In the genomic region with DNA sequence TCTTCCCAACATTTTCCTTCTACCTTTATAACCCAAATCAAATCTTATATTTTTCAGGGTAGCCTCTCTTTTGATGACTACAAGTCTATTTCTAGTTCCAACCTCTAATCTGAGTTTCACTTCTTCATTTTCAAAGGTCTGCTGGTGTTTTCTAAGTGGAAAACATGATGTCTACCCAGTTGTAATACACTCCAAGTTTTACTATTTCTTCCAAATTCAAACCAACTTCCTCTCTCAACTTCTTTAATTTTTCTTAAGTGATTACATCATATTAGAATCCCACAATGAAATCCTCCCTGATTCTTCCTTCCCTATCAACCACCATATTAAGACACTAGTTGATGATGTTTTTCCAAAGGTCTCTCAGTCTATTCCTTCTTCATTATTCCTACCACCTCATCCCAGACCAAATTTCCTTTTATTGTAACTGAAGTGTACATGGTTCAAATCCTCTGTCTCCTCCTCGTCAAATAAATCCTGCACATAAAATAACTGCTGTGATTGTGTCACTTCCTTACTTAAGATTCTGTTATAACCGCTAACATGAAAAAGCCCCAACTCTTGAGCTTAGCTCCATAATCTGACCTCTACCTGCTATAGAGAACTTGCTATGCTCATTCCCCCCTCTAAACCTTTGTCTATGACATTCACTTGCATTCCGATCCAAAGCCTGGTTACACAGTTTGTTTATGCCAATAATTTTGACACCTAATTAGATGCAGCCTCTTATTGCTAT, we compare ENCODE assay signal across 2 cellular contexts.
TF ChIP-seq lines count a peak whose summit lies in the region.

No MANE protein-coding gene starts in this region.

TF ChIP-seq in GM12891, 5 proteins besides CTCF, POLR2A, EP300 and RAD21:
- TF ChIP-seq SPI1 (IDR thresholded peaks at IDR 0.05; ENCODE audit: low read depth, low read length) (peak; percentile 95), PAX5 (IDR thresholded peaks at IDR 0.05; ENCODE audit: insufficient read depth, low read length, severe bottlenecking) (no peak)

TF ChIP-seq in GM12878, 131 proteins besides CTCF, POLR2A, EP300 and RAD21:
- TF ChIP-seq RB1 (IDR thresholded peaks at IDR 0.05; ENCODE audit: borderline replicate concordance) (no peak), ZBED1 (IDR thresholded peaks at IDR 0.05; ENCODE audit: borderline replicate concordance) (0 out of 2 replicates have a peak, but pooled peaks have one; percentile 58), SMAD5 (IDR thresholded peaks at IDR 0.05; ENCODE audit: low read depth) (no peak), SPI1 (IDR thresholded peaks at IDR 0.05; ENCODE audit: borderline replicate concordance, insufficient read depth, low read depth, low read length) (peak; percentile 89), JUNB (IDR thresholded peaks at IDR 0.05) (peak; percentile 73), TCF7 (IDR thresholded peaks at IDR 0.05; ENCODE audit: borderline replicate concordance) (peak; percentile 73), MEF2B (IDR thresholded peaks at IDR 0.05; ENCODE audit: partially characterized antibody, poor library complexity, severe bottlenecking) (peak; percentile 41), PAX5 (IDR thresholded peaks at IDR 0.05; ENCODE audit: borderline replicate concordance, low read depth, low read length) (no peak), SIN3A (IDR thresholded peaks at IDR 0.05; ENCODE audit: low read depth, low read length) (no peak), FOXM1 (IDR thresholded peaks at IDR 0.05; ENCODE audit: low read depth, low read length) (peak; percentile 26; the same call in 1 of the 2 replicates), IRF4 (IDR thresholded peaks at IDR 0.05; ENCODE audit: low read depth, low read length) (0 out of 2 replicates have a peak, but pooled peaks have one; percentile 7), KLF5 (IDR thresholded peaks at IDR 0.05; ENCODE audit: partially characterized antibody) (no peak), CREM (IDR thresholded peaks at IDR 0.05; ENCODE audit: low read depth) (peak; percentile 57), NFIC (IDR thresholded peaks at IDR 0.05; ENCODE audit: low read depth, low read length) (peak; percentile 92), MEF2A (IDR thresholded peaks at IDR 0.05; ENCODE audit: insufficient read depth, low read depth, low read length) (peak; percentile 88), RELA (IDR thresholded peaks at IDR 0.05; ENCODE audit: borderline replicate concordance, partially characterized antibody) (no peak), ETV6 (conservative IDR thresholded peaks at IDR 0.05 in 1 of 2, IDR thresholded peaks at IDR 0.05 in 1 of 2; ENCODE audit: borderline replicate concordance in 1 of 2, low read depth in 1 of 2) (peak in 1 of 2 experiments; percentile 60; a peak in 1 of 4 replicates), MXI1 (IDR thresholded peaks at IDR 0.05; ENCODE audit: low read depth, low read length) (no peak), IKZF2 (IDR thresholded peaks at IDR 0.05) (peak in 1 of 2 experiments; percentile 46; a peak in 1 of 4 replicates), RUNX3 (IDR thresholded peaks at IDR 0.05; ENCODE audit: low read length) (peak; percentile 57; the same call in 1 of the 2 replicates), ATF7 (IDR thresholded peaks at IDR 0.05; ENCODE audit: low read depth) (peak; percentile 79), IKZF1 (conservative IDR thresholded peaks at IDR 0.05) (0 out of 2 replicates have a peak, but pooled peaks have one; percentile 16), EGR1 (IDR thresholded peaks at IDR 0.05; ENCODE audit: borderline replicate concordance in 1 of 2, low read depth in 2 of 2, low read length in 2 of 2) (no peak)
- TF ChIP-seq, protein P1, sequence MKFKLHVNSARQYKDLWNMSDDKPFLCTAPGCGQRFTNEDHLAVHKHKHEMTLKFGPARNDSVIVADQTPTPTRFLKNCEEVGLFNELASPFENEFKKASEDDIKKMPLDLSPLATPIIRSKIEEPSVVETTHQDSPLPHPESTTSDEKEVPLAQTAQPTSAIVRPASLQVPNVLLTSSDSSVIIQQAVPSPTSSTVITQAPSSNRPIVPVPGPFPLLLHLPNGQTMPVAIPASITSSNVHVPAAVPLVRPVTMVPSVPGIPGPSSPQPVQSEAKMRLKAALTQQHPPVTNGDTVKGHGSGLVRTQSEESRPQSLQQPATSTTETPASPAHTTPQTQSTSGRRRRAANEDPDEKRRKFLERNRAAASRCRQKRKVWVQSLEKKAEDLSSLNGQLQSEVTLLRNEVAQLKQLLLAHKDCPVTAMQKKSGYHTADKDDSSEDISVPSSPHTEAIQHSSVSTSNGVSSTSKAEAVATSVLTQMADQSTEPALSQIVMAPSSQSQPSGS (IDR thresholded peaks at IDR 0.05; ENCODE audit: low read length), result peak; percentile 75
- TF ChIP-seq, protein P2, sequence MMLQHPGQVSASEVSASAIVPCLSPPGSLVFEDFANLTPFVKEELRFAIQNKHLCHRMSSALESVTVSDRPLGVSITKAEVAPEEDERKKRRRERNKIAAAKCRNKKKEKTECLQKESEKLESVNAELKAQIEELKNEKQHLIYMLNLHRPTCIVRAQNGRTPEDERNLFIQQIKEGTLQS (IDR thresholded peaks at IDR 0.05; ENCODE audit: borderline replicate concordance, extremely low read depth, low read depth, low read length), result no peak
- TF ChIP-seq, protein P3, sequence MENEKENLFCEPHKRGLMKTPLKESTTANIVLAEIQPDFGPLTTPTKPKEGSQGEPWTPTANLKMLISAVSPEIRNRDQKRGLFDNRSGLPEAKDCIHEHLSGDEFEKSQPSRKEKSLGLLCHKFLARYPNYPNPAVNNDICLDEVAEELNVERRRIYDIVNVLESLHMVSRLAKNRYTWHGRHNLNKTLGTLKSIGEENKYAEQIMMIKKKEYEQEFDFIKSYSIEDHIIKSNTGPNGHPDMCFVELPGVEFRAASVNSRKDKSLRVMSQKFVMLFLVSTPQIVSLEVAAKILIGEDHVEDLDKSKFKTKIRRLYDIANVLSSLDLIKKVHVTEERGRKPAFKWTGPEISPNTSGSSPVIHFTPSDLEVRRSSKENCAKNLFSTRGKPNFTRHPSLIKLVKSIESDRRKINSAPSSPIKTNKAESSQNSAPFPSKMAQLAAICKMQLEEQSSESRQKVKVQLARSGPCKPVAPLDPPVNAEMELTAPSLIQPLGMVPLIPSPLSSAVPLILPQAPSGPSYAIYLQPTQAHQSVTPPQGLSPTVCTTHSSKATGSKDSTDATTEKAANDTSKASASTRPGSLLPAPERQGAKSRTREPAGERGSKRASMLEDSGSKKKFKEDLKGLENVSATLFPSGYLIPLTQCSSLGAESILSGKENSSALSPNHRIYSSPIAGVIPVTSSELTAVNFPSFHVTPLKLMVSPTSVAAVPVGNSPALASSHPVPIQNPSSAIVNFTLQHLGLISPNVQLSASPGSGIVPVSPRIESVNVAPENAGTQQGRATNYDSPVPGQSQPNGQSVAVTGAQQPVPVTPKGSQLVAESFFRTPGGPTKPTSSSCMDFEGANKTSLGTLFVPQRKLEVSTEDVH (IDR thresholded peaks at IDR 0.05; ENCODE audit: low read depth, partially characterized antibody), result no peak
- TF ChIP-seq, protein P4, sequence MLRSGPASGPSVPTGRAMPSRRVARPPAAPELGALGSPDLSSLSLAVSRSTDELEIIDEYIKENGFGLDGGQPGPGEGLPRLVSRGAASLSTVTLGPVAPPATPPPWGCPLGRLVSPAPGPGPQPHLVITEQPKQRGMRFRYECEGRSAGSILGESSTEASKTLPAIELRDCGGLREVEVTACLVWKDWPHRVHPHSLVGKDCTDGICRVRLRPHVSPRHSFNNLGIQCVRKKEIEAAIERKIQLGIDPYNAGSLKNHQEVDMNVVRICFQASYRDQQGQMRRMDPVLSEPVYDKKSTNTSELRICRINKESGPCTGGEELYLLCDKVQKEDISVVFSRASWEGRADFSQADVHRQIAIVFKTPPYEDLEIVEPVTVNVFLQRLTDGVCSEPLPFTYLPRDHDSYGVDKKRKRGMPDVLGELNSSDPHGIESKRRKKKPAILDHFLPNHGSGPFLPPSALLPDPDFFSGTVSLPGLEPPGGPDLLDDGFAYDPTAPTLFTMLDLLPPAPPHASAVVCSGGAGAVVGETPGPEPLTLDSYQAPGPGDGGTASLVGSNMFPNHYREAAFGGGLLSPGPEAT (IDR thresholded peaks at IDR 0.05; ENCODE audit: low read depth), result no peak
